In the genomic region with DNA sequence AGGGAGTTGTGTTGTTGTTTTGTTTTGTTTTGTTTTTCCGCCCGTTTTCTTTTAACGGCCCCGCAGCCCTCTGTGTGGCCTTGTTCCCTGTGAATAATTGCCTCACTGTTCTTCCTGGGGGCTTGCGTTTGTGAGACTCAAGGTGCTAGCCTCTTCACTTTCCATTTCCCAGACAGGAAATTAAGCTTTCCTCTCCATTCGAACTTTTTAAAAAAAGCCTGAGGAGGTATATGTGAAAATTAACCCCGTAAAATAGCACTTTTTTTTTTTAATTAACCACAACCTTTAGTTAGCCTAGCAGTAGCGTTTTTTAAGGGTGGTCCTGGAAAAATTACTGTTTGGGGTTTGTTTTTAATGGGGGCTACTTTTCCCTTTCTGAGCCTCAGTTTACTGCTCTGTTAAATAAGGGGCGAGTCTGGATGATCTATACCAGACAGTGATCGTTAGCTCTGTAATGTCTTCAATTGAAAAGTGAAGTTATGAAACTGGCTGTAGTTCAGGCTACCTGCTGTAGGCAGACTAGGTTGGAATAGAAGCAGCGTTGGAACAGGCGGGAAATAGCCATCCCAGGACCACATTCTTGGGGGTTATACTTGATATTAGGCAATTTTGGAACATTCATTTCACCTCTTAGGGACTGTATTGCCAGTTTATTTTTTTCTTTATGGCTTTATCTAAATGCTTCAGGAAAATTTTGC, we compare ENCODE assay signal across 8 cellular contexts. TPM values are rescaled to one million over a fixed set of nuclear protein-coding genes. Genes with fewer than 3 reads are reported as not detected.
DNase-seq lines count a peak whose midpoint lies in the region; ATAC-seq and TF ChIP-seq lines count a peak whose summit lies in the region.

No MANE protein-coding gene starts in this region.

- TF ChIP-seq CTCF in heart right ventricle (IDR thresholded peaks at IDR 0.05) (no peak), Loucy (conservative IDR thresholded peaks at IDR 0.05; ENCODE audit: low read length) (no peak), MCF 10A (IDR thresholded peaks at IDR 0.05; ENCODE audit: unreplicated experiment) (no peak)

- H3K4me1 ChIP-seq in heart right ventricle (peaks cover 3 to 73% (median 59%) of the 10 kb centered on the region in 9 donors), Loucy (ENCODE audit: insufficient read depth, low read length, poor library complexity, severe bottlenecking) (peaks cover 51% of the 10 kb centered on the region), muscle layer of colon (ENCODE audit: insufficient read depth, low read length) (peaks cover 49% of the 10 kb centered on the region)

- H3K4me3 Mint-ChIP-seq in MCF 10A (ENCODE audit: unreplicated experiment) = peak overlapping the region; percentile 96

- peaks cover 23% of the 10 kb centered on the region for H3K4me1 Mint-ChIP-seq in MCF 10A (ENCODE audit: insufficient read depth, unreplicated experiment)

- no TSS peak for BruUV-seq in MCF 10A (replicated peaks; lab: Mats Ljungman, UMichigan)

- no peaks in the 10 kb centered on the region for H3K27me3 Mint-ChIP-seq in MCF 10A (ENCODE audit: insufficient read depth, unreplicated experiment)

- intact Hi-C loops in heart right ventricle (cut with DNase I) = loop anchor here in 6 of 10 donors (1.0 to 10.0 kb wide), 10 partner anchors 9 to 572 kb away; partner anchors contain the start of genes NPEPL1 (in 3 of the 6), GNAS (in 2 of the 6), GNAS-AS1 (in 2 of the 6) and ATP5F1E (in 1 of the 6)
- intact Hi-C loops in left ventricle myocardium superior (cut with micrococcal nuclease) = loop anchor here (10.0 kb wide), 1 partner anchor 418 kb away; no protein-coding TSS in a partner anchor
- intact Hi-C loops in MCF 10A (cut with micrococcal nuclease) = loop anchor here (1.0 to 5.0 kb wide), 3 partner anchors 200 to 415 kb away; partner anchors contain the start of genes GNAS, GNAS-AS1 and RAB22A

- H3K4me3 ChIP-seq in heart right ventricle = peak overlapping the region; percentile 75 to 99 (median 95)
- peak overlapping the region; percentile 91 for H3K4me3 ChIP-seq in Loucy (ENCODE audit: low read length, poor library complexity, severe bottlenecking)
- H3K4me3 ChIP-seq in muscle layer of colon (ENCODE audit: low read depth in 1 of 2, low read length in 2 of 2) = peak overlapping the region; percentile 87 to 100

- H3K27ac Mint-ChIP-seq in MCF 10A (ENCODE audit: low read depth, unreplicated experiment) = peak overlapping the region; percentile 99

- CTCF ChIA-PET in MCF 10A (lab: Yijun Ruan, JAX) = interaction anchor here (0.6 to 1.0 kb wide), 7 partner anchors 28 to 1056 kb away, joined by 3 to 5 read pairs (median 3); no protein-coding TSS in a partner anchor

- H3K36me3 ChIP-seq in heart right ventricle = peaks cover 0 to 3% (median 0%) of the 10 kb centered on the region in 9 donors
- H3K36me3 ChIP-seq in Loucy (ENCODE audit: insufficient read depth, low read length) = no peaks in the 10 kb centered on the region
- peaks cover 6% of the 10 kb centered on the region for H3K36me3 ChIP-seq in muscle layer of colon (ENCODE audit: insufficient read depth, low read length)

- peaks cover 27% of the 10 kb centered on the region for H3K36me3 Mint-ChIP-seq in MCF 10A (ENCODE audit: insufficient read depth, unreplicated experiment)

- H3K9me3 ChIP-seq in heart right ventricle (no peaks in the 10 kb centered on the region), Loucy (ENCODE audit: insufficient read depth, low read depth, low read length) (no peaks in the 10 kb centered on the region), muscle layer of colon (ENCODE audit: low read length) (no peaks in the 10 kb centered on the region)

- H3K27ac ChIP-seq in heart right ventricle (peak overlapping the region in 9 of 10 donors; percentile 89 to 98 (median 95)), muscle layer of colon (ENCODE audit: low read depth, low read length) (peak overlapping the region; percentile 95)

- no peak for DNase-seq in heart right ventricle
- no peak for DNase-seq in left ventricle myocardium superior
- DNase-seq in MCF 10A (ENCODE audit: unreplicated experiment) = peak; percentile 25
- DNase-seq in COR-L47 (lab: John Stamatoyannopoulos, UW) = no peak
- DNase-seq in DMS153 treated with DMSO at 0.1 percent for 48 hours (lab: John Stamatoyannopoulos, UW; ENCODE audit: unreplicated experiment) = no peak
- no peak for DNase-seq in C1 segment of cervical spinal cord (lab: John Stamatoyannopoulos, UW)

- H3K9me2 ChIP-seq in Loucy (replicated peaks; ENCODE audit: low read depth, low read length) = no peaks in the 10 kb centered on the region

- H2AFZ ChIP-seq in Loucy (ENCODE audit: low read length) = 0 out of 2 replicates have a peak overlapping the region, but pooled peaks have one; percentile 55

- 7 to 8% methylated on average over 12 of the region's 12 CpGs for WGBS in heart right ventricle, 2 donors

- H3K4me2 ChIP-seq in Loucy (ENCODE audit: low read depth, low read length, poor library complexity, severe bottlenecking) = peak overlapping the region; percentile 95

- H3K27me3 ChIP-seq in heart right ventricle (no peaks in the 10 kb centered on the region), Loucy (ENCODE audit: insufficient read depth, low read length, poor library complexity, severe bottlenecking) (no peaks in the 10 kb centered on the region), muscle layer of colon (ENCODE audit: control insufficient read depth in 1 of 2, insufficient read depth in 2 of 2, low read length in 2 of 2) (no peaks in the 10 kb centered on the region)

- ATAC-seq in heart right ventricle (no peak), left ventricle myocardium superior (no peak)

- H3K79me2 ChIP-seq in Loucy (ENCODE audit: insufficient read depth, low read length) = peaks cover 67% of the 10 kb centered on the region

- H3K9ac ChIP-seq in Loucy (ENCODE audit: low read depth, low read length, poor library complexity, severe bottlenecking) = peak overlapping the region; percentile 91
- H3K9ac ChIP-seq in muscle layer of colon (ENCODE audit: low read length) = peak overlapping the region; percentile 94

- POLR2A ChIA-PET in MCF 10A (lab: Yijun Ruan, JAX) = interaction anchor here (0.6 to 4.9 kb wide), 25 partner anchors 11 to 903 kb away, joined by 3 to 57 read pairs (median 5); partner anchors contain the start of genes ATP5F1E, RAB22A and VAPB

- no peaks in the 10 kb centered on the region for H3K9me3 Mint-ChIP-seq in MCF 10A (ENCODE audit: unreplicated experiment)

- no peaks in the 10 kb centered on the region for H3F3A ChIP-seq in Loucy (ENCODE audit: low read depth)

- H4K20me1 ChIP-seq in Loucy (ENCODE audit: insufficient read depth, low read length, poor library complexity, severe bottlenecking) = peaks cover 60% of the 10 kb centered on the region

RNA-seq across cellular contexts. Expression of gene STX16, which starts 1.7 kb away (rescaled TPM):
- total RNA-seq in heart right ventricle (10 to 100 TPM; 25.3 to 33.9 (median 27.0) TPM), left ventricle myocardium superior (24.8 TPM), MCF 10A (2022) (93.3 and 108 TPM in 2 replicates)
- polyA plus RNA-seq in heart right ventricle = 10 to 100 TPM; 17.1 to 57.6 TPM

RNA-seq across cellular contexts. Expression of gene NPEPL1, which starts 39.8 kb away (rescaled TPM):
- 10 to 100 TPM; 23.1 to 35.9 (median 29.9) TPM for total RNA-seq in heart right ventricle
- 10 to 100 TPM; 16.7 to 46.7 TPM for polyA plus RNA-seq in heart right ventricle
- 26.4 TPM for total RNA-seq in left ventricle myocardium superior
- 23.4 and 25.8 TPM in 2 replicates for total RNA-seq in MCF 10A (2022)
